12 cellular contexts compared by ENCODE assay signal in genomic region chr2:69790601-69790959, GRCh38. TPM values are rescaled to one million over a fixed set of nuclear protein-coding genes. Genes with fewer than 3 reads are reported as not detected.
DNase-seq lines count a peak whose midpoint lies in the region; ATAC-seq, FAIRE-seq and TF ChIP-seq lines count a peak whose summit lies in the region.
"Had no signal": no experiment of that assay in that cellular context is flagged by ENCODE, and none has a peak within 500 bp of the region (broad histone marks: within the 10 kb centered on the region; RNA-seq: fewer than 3 reads in every experiment).

No MANE protein-coding gene starts in this region.

- no peak for DNase-seq in OCI-LY7 (ENCODE audit: low spot score)
- DNase-seq in kidney = no peak
- DNase-seq in sigmoid colon = no peak
- DNase-seq in NCI-H2081 (lab: John Stamatoyannopoulos, UW) = no peak
- no peak for DNase-seq in RWPE1 (ENCODE audit: low spot score)
- no peak for DNase-seq in GM13976 (ENCODE audit: low spot score)
- DNase-seq: AML-193; NCI-H1092 treated with DMSO at 0.1 percent for 48 hours; stimulated activated CD4-positive, alpha-beta T cell treated with anti-CD3 and anti-CD28 coated beads, Interleukin-15, amount 100 ng/mL, for 24 hours; stimulated activated naive CD8-positive, alpha-beta T cell treated with anti-CD3 and anti-CD28 coated beads, Interleukin-15, Interleukin-2, amounts not matched to agents 100 U/mL and 50 U/mL, for 24 hours had no signal

- 84 to 86% methylated on average over 1 of the region's 1 CpG for WGBS in sigmoid colon, 2 donors

- H2AFZ ChIP-seq in OCI-LY7 (ENCODE audit: low read length) = peak overlapping the region; percentile 99

- peak overlapping the region in 9 of 11 experiments; percentile 61 to 75 (median 64); a peak in 17 of 22 replicates for H3K9ac ChIP-seq in BLaER1 treated with 17β-estradiol and CSF1 and Interleukin-3, amounts not matched to agents 10 nM and 100 nM
- peak overlapping the region in 1 of 2 donors; percentile 54 for H3K9ac ChIP-seq in kidney (ENCODE audit: low read length in 2 of 2)

- TF ChIP-seq CTCF in OCI-LY7 (conservative IDR thresholded peaks at IDR 0.05; ENCODE audit: low read length) (no peak), kidney (IDR thresholded peaks at IDR 0.05; ENCODE audit: borderline replicate concordance, extremely low read depth, insufficient read depth) (no peak), sigmoid colon (IDR thresholded peaks at IDR 0.05) (no peak), RWPE1 (conservative IDR thresholded peaks at IDR 0.05; ENCODE audit: low read depth) (no peak), GM13976 (IDR thresholded peaks at IDR 0.05; ENCODE audit: borderline replicate concordance, control extremely low read depth, extremely low read depth, insufficient read depth, missing control alignments) (no peak)

- TF ChIP-seq EP300 in sigmoid colon (IDR thresholded peaks at IDR 0.05) = no peak

- H3K36me3 ChIP-seq in BLaER1 treated with 17β-estradiol and CSF1 and Interleukin-3, amounts not matched to agents 10 nM and 100 nM = peaks cover 0 to 82% (median 5%) of the 10 kb centered on the region in 11 experiments; a peak in 10 of 22 replicates
- H3K36me3 ChIP-seq in OCI-LY7 (ENCODE audit: insufficient read depth, low read length) = no peaks in the 10 kb centered on the region
- H3K36me3 ChIP-seq in kidney (ENCODE audit: control insufficient read depth in 1 of 2, insufficient read depth in 2 of 2, low read length in 2 of 2) = peaks cover 3 to 8% of the 10 kb centered on the region in 2 donors
- H3K36me3 ChIP-seq in sigmoid colon = peaks cover 0 to 6% (median 2%) of the 10 kb centered on the region in 4 donors

- no peaks in the 10 kb centered on the region for H3K9me2 ChIP-seq in OCI-LY7 (ENCODE audit: insufficient read depth, low read length)

- peak overlapping the region; percentile 23 to 77 (median 72); a peak in 19 of 22 replicates for H3K27ac ChIP-seq in BLaER1 treated with 17β-estradiol and CSF1 and Interleukin-3, amounts not matched to agents 10 nM and 100 nM
- peak overlapping the region; percentile 49 for H3K27ac ChIP-seq in OCI-LY7 (ENCODE audit: low read depth, low read length, poor library complexity, severe bottlenecking)
- H3K27ac ChIP-seq in kidney (ENCODE audit: low read depth in 2 of 2, low read length in 2 of 2) = peak overlapping the region; percentile 71 to 85
- H3K27ac ChIP-seq in sigmoid colon = peak overlapping the region; percentile 49 to 81 (median 72)
- H3K27ac ChIP-seq in RWPE1 = no peak overlapping the region

- H3K27me3 ChIP-seq in BLaER1 treated with 17β-estradiol and CSF1 and Interleukin-3, amounts not matched to agents 10 nM and 100 nM = no peaks in the 10 kb centered on the region
- no peaks in the 10 kb centered on the region for H3K27me3 ChIP-seq in sigmoid colon

- BruUV-seq in OCI-LY7 (replicated peaks; lab: Mats Ljungman, UMichigan) = no TSS peak

- H3K9me3 ChIP-seq in BLaER1 treated with 17β-estradiol and CSF1 and Interleukin-3, amounts not matched to agents 10 nM and 100 nM (replicated peaks in 1 of 11) = no peaks in the 10 kb centered on the region
- H3K9me3 ChIP-seq in OCI-LY7 (ENCODE audit: low read length) (no peaks in the 10 kb centered on the region), kidney (ENCODE audit: control insufficient read depth in 1 of 2, low read length in 2 of 2) (no peaks in the 10 kb centered on the region), sigmoid colon (no peaks in the 10 kb centered on the region)

- TF ChIP-seq POLR2A in sigmoid colon (IDR thresholded peaks at IDR 0.05) = no peak

- in situ Hi-C loops in GM13976 (cut with MboI; ENCODE audit: low sequenced_read_pairs, unreplicated experiment) = no loop called here

- FAIRE-seq in kidney (lab: Jason Lieb, UNC) = no peak

- POLR2A ChIA-PET in OCI-LY7 (lab: Charles Lee) (interaction anchor here (0.6 to 2.7 kb wide), 11 partner anchors 9 to 68 kb away, joined by 3 to 11 read pairs (median 6); partner anchors contain the start of gene GMCL1), RWPE1 (lab: Yijun Ruan, JAX; ENCODE audit: low non-redundant PET) (no interaction called here)

- intact Hi-C loops in OCI-LY7 (cut with micrococcal nuclease; ENCODE audit: unreplicated experiment) = no loop called here
- intact Hi-C loops in kidney (cut with DNase I) = no loop called here
- intact Hi-C loops in sigmoid colon (cut with DNase I) = no loop called here

- peak overlapping the region; percentile 66 to 88 (median 83) for H3K4me2 ChIP-seq in BLaER1 treated with 17β-estradiol and CSF1 and Interleukin-3, amounts not matched to agents 10 nM and 100 nM
- peak overlapping the region; percentile 82 for H3K4me2 ChIP-seq in OCI-LY7 (ENCODE audit: low read length)

- no peaks in the 10 kb centered on the region for H3K79me2 ChIP-seq in OCI-LY7 (ENCODE audit: insufficient read depth, low read depth, low read length)

- peak overlapping the region in 9 of 10 experiments; percentile 13 to 52 (median 42); a peak in 12 of 20 replicates for H3K4me3 ChIP-seq in BLaER1 treated with 17β-estradiol and CSF1 and Interleukin-3, amounts not matched to agents 10 nM and 100 nM
- H3K4me3 ChIP-seq in OCI-LY7 (ENCODE audit: low read depth, low read length, poor library complexity, severe bottlenecking) (peak overlapping the region; percentile 61), kidney (ENCODE audit: low read length in 2 of 2) (peak overlapping the region in 1 of 2 donors; percentile 15), sigmoid colon (peak overlapping the region in 2 of 4 donors; percentile 30)

- peaks cover 0 to 9% (median 0%) of the 10 kb centered on the region in 11 experiments; a peak in 3 of 22 replicates for H4K20me1 ChIP-seq in BLaER1 treated with 17β-estradiol and CSF1 and Interleukin-3, amounts not matched to agents 10 nM and 100 nM
- H4K20me1 ChIP-seq in OCI-LY7 (ENCODE audit: insufficient read depth, low read length) = no peaks in the 10 kb centered on the region

- peaks cover 35 to 49% (median 43%) of the 10 kb centered on the region in 10 experiments for H3K4me1 ChIP-seq in BLaER1 treated with 17β-estradiol and CSF1 and Interleukin-3, amounts not matched to agents 10 nM and 100 nM
- peaks cover 36% of the 10 kb centered on the region for H3K4me1 ChIP-seq in OCI-LY7 (ENCODE audit: insufficient read depth, low read length, poor library complexity, severe bottlenecking)
- H3K4me1 ChIP-seq in kidney (ENCODE audit: control insufficient read depth in 1 of 2, insufficient read depth in 1 of 2, low read depth in 1 of 2, low read length in 2 of 2) = peaks cover 7 to 38% of the 10 kb centered on the region in 2 donors
- H3K4me1 ChIP-seq in sigmoid colon = peaks cover 0 to 27% (median 17%) of the 10 kb centered on the region in 4 donors

- no peak for ATAC-seq in GM21723 (IDR thresholded peaks at IDR 0.05; ENCODE audit: unreplicated experiment)

- CTCF ChIA-PET in OCI-LY7 (lab: Charles Lee; ENCODE audit: unreplicated experiment) (interaction anchor here (0.6 to 1.2 kb wide), 2 partner anchors 12 to 240 kb away, joined by 3 read pairs; no protein-coding TSS in a partner anchor), RWPE1 (lab: Yijun Ruan, JAX) (no interaction called here)

RNA-seq across cellular contexts. Expression of gene GMCL1, which starts 38.9 kb away (rescaled TPM):
- 11.9 and 14.4 TPM in 2 replicates for total RNA-seq in OCI-LY7 (2014; rRNA removed; shearing (Covaris generic))
- total RNA-seq in OCI-LY7 (2022) (25.9 and 28.2 TPM in 2 replicates), kidney (14.0 TPM), sigmoid colon (10 to 100 TPM; 10.5 to 15.3 (median 12.9) TPM)
- polyA plus RNA-seq in kidney (ENCODE audit: insufficient read depth, low read depth, low replicate concordance) (6.3 TPM), sigmoid colon (10 to 100 TPM; 10.7 to 15.0 (median 12.3) TPM)

RNA-seq across cellular contexts. Expression of gene ANXA4, which starts 48.6 kb away (rescaled TPM):
- 0.38 and 0.72 TPM in 2 replicates for total RNA-seq in OCI-LY7 (2014; rRNA removed; shearing (Covaris generic))
- total RNA-seq in OCI-LY7 (2022) (3.5 and 3.6 TPM in 2 replicates), kidney (287 TPM), sigmoid colon (10 to 100 TPM; 33.3 to 55.8 (median 44.5) TPM)
- polyA plus RNA-seq in kidney (ENCODE audit: insufficient read depth, low read depth, low replicate concordance) (168 TPM), sigmoid colon (100 to 1,000 TPM; 129 to 183 (median 155) TPM)

Comparison
In these comparisons a context has a peak if more than half of its experiments do, and no peak if none do; other contexts are left out.
1. RNA of gene ANXA4, which starts 48.6 kb away (total RNA-seq): 287 TPM in kidney (single experiment) and 33.3 to 55.8 TPM in sigmoid colon; 0.38 to 3.6 TPM in OCI-LY7; every median in the first group is over 4 times any median in the second.